In genomic region chr2:171086352-171087290, GRCh38 we compare ENCODE assay signal across 8 cellular contexts.
DNase-seq lines count a peak whose midpoint lies in the region; ATAC-seq and TF ChIP-seq lines count a peak whose summit lies in the region.

No MANE protein-coding gene starts in this region.

- ATAC-seq in RWPE2 (ENCODE audit: low read depth): peak; percentile 31; the same call in 1 of the 3 replicates
- ATAC-seq in GM18873 (IDR thresholded peaks at IDR 0.05; ENCODE audit: low FRiP score, unreplicated experiment): no peak

- no peaks in the 10 kb centered on the region; a peak in 2 of 7 replicates for H3K36me3 Mint-ChIP-seq in H9 (ENCODE audit: insufficient read depth in 1 of 3, low read depth in 3 of 3)

- H2BK5ac ChIP-seq in H9 (ENCODE audit: insufficient read length, low read length): no peak overlapping the region

- H3K79me1 ChIP-seq in H9 (ENCODE audit: insufficient read depth, low read depth, low read length, poor library complexity, severe bottlenecking): peaks cover 4% of the 10 kb centered on the region

- H3T11ph ChIP-seq in H9 (ENCODE audit: low read length): no peak overlapping the region

- H3K18ac ChIP-seq in H9 (ENCODE audit: insufficient read length, low read depth, low read length): no peak overlapping the region

- peak; percentile 72 for DNase-seq in Ammon's horn (ENCODE audit: low spot score)
- peak; percentile 57 for DNase-seq in H9
- no peak for DNase-seq in RWPE2 (ENCODE audit: low spot score)
- DNase-seq in adipocyte (ENCODE audit: low read depth): peak; percentile 69
- peak; percentile 24 to 33 for DNase-seq in hippocampal formation (lab: John Stamatoyannopoulos, UW)
- peak; percentile 26 for DNase-seq in stimulated activated CD4-positive, alpha-beta T cell treated with anti-CD3 and anti-CD28 coated beads, Interleukin-12 subunit alpha, Interleukin-12 subunit beta, amount 100 ng/mL, for 4 hours
- DNase-seq in NCI-H1105 (lab: John Stamatoyannopoulos, UW): no peak

- H2BK15ac ChIP-seq in H9 (ENCODE audit: low read depth, low read length): no peak overlapping the region

- peak overlapping the region in 2 of 3 experiments; percentile 59 to 89; a peak in 4 of 7 replicates for H3K27ac Mint-ChIP-seq in H9

- TF ChIP-seq CTCF in H9 (conservative IDR thresholded peaks at IDR 0.05) (peak; percentile 80), RWPE2 (IDR thresholded peaks at IDR 0.05; ENCODE audit: poor library complexity, severe bottlenecking) (peak; percentile 75)

- no peak overlapping the region for H2AFZ ChIP-seq in H9 (ENCODE audit: low read length)

- H4K8ac ChIP-seq in H9 (replicated peaks; ENCODE audit: insufficient read length, low read depth, low read length): no peak overlapping the region

- H3K36me3 ChIP-seq in RWPE2 (ENCODE audit: low read depth): peaks cover 11% of the 10 kb centered on the region; the same call in 1 of the 2 replicates
- peaks cover 2% of the 10 kb centered on the region for H3K36me3 ChIP-seq in adipocyte (ENCODE audit: control insufficient read depth, insufficient read depth, low read length, severe bottlenecking)

- no peak overlapping the region for H4K5ac ChIP-seq in H9 (ENCODE audit: insufficient read length, low read depth, low read length)

- H3K9ac ChIP-seq in H9 (ENCODE audit: extremely low read depth, insufficient read length, low read length) (no peak overlapping the region), adipocyte (ENCODE audit: low read length) (peak overlapping the region; percentile 52)

- no peak overlapping the region for H2AK5ac ChIP-seq in H9 (ENCODE audit: insufficient read length, low read length)

- H3K4me3 Mint-ChIP-seq in H9: peak overlapping the region in 1 of 2 experiments; percentile 27; a peak in 1 of 5 replicates

- H3K27ac ChIP-seq in H9 (ENCODE audit: insufficient read length, low read depth, low read length) (no peak overlapping the region), RWPE2 (ENCODE audit: poor library complexity, severe bottlenecking) (no peak overlapping the region)

- no peak overlapping the region for H3K4ac ChIP-seq in H9 (ENCODE audit: low read depth, low read length)

- H3K9me3 ChIP-seq in H9 (ENCODE audit: control insufficient read depth, low read depth, low read length) (no peaks in the 10 kb centered on the region), RWPE2 (ENCODE audit: severe bottlenecking) (no peaks in the 10 kb centered on the region), adipocyte (ENCODE audit: control insufficient read depth, low read length) (no peaks in the 10 kb centered on the region)

- H3K56ac ChIP-seq in H9 (ENCODE audit: insufficient read length, low read depth, low read length): no peak overlapping the region

- no peaks in the 10 kb centered on the region for H3K23me2 ChIP-seq in H9 (ENCODE audit: insufficient read length, low read depth, low read length, poor library complexity, severe bottlenecking)

- H3K27me3 ChIP-seq in H9 (ENCODE audit: insufficient read depth, low read length) (no peaks in the 10 kb centered on the region), RWPE2 (ENCODE audit: insufficient read depth, poor library complexity, severe bottlenecking) (no peaks in the 10 kb centered on the region), adipocyte (replicated peaks; ENCODE audit: control insufficient read depth, insufficient read depth, low read length) (no peaks in the 10 kb centered on the region)

- peaks cover 22 to 36% of the 10 kb centered on the region in 2 experiments for H3K4me1 Mint-ChIP-seq in H9

- H4K20me1 ChIP-seq in H9 (ENCODE audit: control insufficient read depth, insufficient read depth, insufficient read length): no peaks in the 10 kb centered on the region

- no peak overlapping the region for H2BK20ac ChIP-seq in H9 (ENCODE audit: low read depth, low read length, poor library complexity, severe bottlenecking)

- H3K4me3 ChIP-seq in RWPE2 (ENCODE audit: severe bottlenecking) (no peak overlapping the region), adipocyte (ENCODE audit: low read length) (peak overlapping the region; percentile 74)

- H3K27me3 Mint-ChIP-seq in H9 (ENCODE audit: low read depth): no peaks in the 10 kb centered on the region

- H3K4me2 ChIP-seq in H9 (ENCODE audit: insufficient read depth, insufficient read length, low read length): no peak overlapping the region

- H3K9me3 Mint-ChIP-seq in H9: no peaks in the 10 kb centered on the region

- peaks cover 7% of the 10 kb centered on the region; the same call in 1 of the 2 replicates for H3K79me2 ChIP-seq in H9 (ENCODE audit: insufficient read depth, low read length)

- no peak overlapping the region for H4K91ac ChIP-seq in H9 (ENCODE audit: insufficient read length, low read depth, low read length)

- H2BK12ac ChIP-seq in H9 (ENCODE audit: insufficient read length, low read depth, low read length): no peak overlapping the region

- H3K4me1 ChIP-seq in H9 (ENCODE audit: insufficient read depth, low read length) (no peaks in the 10 kb centered on the region; the same call in 1 of the 2 replicates), RWPE2 (ENCODE audit: insufficient read depth, poor library complexity, severe bottlenecking) (no peaks in the 10 kb centered on the region), adipocyte (ENCODE audit: control insufficient read depth, insufficient read depth, low read length) (peaks cover 7% of the 10 kb centered on the region)

- WGBS in H9 (ENCODE audit: extremely low coverage, insufficient read length, low lambda C conversion rate): no CpG with 5 or more reads among the region's 13 CpGs

- no peak overlapping the region for H3K14ac ChIP-seq in H9 (ENCODE audit: insufficient read depth, low read length)

- no peak overlapping the region for H2BK120ac ChIP-seq in H9 (ENCODE audit: low read depth, low read length, poor library complexity, severe bottlenecking)

- H3K23ac ChIP-seq in H9 (ENCODE audit: insufficient read length, low read depth, low read length): no peak overlapping the region

Comparison
In these comparisons a context has a peak if more than half of its experiments do, and no peak if none do; other contexts are left out.
1. DNase-seq: peak in Ammon's horn (single experiment), H9 (single experiment), adipocyte (single experiment), hippocampal formation (2 of 2) and stimulated activated CD4-positive, alpha-beta T cell treated with anti-CD3 and anti-CD28 coated beads, Interleukin-12 subunit alpha, Interleukin-12 subunit beta, amount 100 ng/mL, for 4 hours (single experiment); none in RWPE2 (single experiment) and NCI-H1105 (single experiment).